In the genomic region with DNA sequence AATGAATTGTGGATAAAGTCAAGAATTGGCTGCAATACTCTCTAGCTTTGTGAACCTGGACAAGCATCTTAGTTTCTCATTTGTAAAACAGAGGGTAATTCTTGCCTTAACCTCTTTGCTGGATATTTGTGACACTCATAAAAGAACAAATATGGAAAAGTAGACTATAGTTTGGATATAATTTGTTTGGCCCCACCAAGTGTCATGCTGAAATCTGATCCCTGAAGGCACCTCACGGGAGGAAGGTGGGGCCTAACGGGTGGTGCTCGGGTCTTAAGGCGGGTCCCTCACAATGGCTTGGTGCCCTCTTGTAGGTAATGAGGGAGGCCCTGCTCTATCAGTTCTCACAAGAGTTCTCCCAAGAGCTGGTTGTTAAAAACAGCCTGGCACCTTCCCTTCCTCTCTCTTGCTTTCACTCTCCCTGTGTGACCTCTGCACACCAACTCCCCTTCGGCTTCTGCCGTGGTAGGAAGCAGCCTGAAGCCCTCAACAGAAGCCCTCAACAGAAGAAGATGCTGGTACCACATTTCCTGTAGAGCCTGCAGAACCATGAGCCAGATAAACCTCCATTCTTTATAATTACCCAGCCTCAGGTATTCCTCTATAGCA, we compare ENCODE assay signal across 14 cellular contexts. TPM values are rescaled to one million over a fixed set of nuclear protein-coding genes. Genes with fewer than 3 reads are reported as not detected.
DNase-seq lines count a peak whose midpoint lies in the region; ATAC-seq and TF ChIP-seq lines count a peak whose summit lies in the region.
"Had no signal": no experiment of that assay in that cellular context is flagged by ENCODE, and none has a peak within 500 bp of the region (broad histone marks: within the 10 kb centered on the region; RNA-seq: fewer than 3 reads in every experiment).

No MANE protein-coding gene starts in this region.

- H3K27ac ChIP-seq in mesendoderm (ENCODE audit: low read depth, low read length), result no peak overlapping the region
- H3K27ac ChIP-seq: thoracic aorta had no signal

- H3K4me1 ChIP-seq in Caco-2 (peaks cover 61% of the 10 kb centered on the region), mucosa of descending colon (ENCODE audit: low read depth) (no peaks in the 10 kb centered on the region), mesendoderm (ENCODE audit: control insufficient read depth, low read depth, low read length) (no peaks in the 10 kb centered on the region)

- POLR2A ChIA-PET in activated CD4-positive, alpha-beta T cell treated with anti-CD3 and anti-CD28 coated beads, Interleukin-2, amount 10 ng/mL, durations not matched to agents 7 days and 5 days (lab: Charles Lee), result no interaction called here
- POLR2A ChIA-PET in Caco-2 (lab: Charles Lee), result no interaction called here

- H3K27me3 ChIP-seq in Caco-2 (replicated peaks; ENCODE audit: control insufficient read depth, insufficient read depth, low read length) (no peaks in the 10 kb centered on the region), mesendoderm (ENCODE audit: insufficient read depth, low read length, poor library complexity) (no peaks in the 10 kb centered on the region)

- WGBS in mesendoderm (ENCODE audit: extremely low coverage, insufficient coverage, low lambda C conversion rate), result no CpG with 5 or more reads among the region's 6 CpGs

- ATAC-seq in T-helper 17 cell, result peak; percentile 25
- ATAC-seq in mucosa of descending colon, result peak; percentile 8
- ATAC-seq in GM18867 (IDR thresholded peaks at IDR 0.05; ENCODE audit: unreplicated experiment), result no peak
- ATAC-seq in HG02798 (IDR thresholded peaks at IDR 0.05; ENCODE audit: poor library complexity, unreplicated experiment), result no peak

- no peak overlapping the region for H4K8ac ChIP-seq in mesendoderm (ENCODE audit: low read depth, low read length)

- BruUV-seq in Caco-2 (replicated peaks; lab: Mats Ljungman, UMichigan), result no TSS peak

- no peak overlapping the region for H3K4ac ChIP-seq in mesendoderm (ENCODE audit: low read depth, low read length)

- no peaks in the 10 kb centered on the region for H3K79me1 ChIP-seq in mesendoderm (ENCODE audit: low read length)

- peaks cover 46% of the 10 kb centered on the region for H3K36me3 Mint-ChIP-seq in activated CD4-positive, alpha-beta T cell treated with anti-CD3 and anti-CD28 coated beads, Interleukin-2, amount 10 ng/mL, durations not matched to agents 7 days and 5 days (ENCODE audit: low read depth)
- H3K36me3 Mint-ChIP-seq in Caco-2 (ENCODE audit: insufficient read depth, unreplicated experiment), result peaks cover 7% of the 10 kb centered on the region
- H3K36me3 Mint-ChIP-seq in T-helper 17 cell (ENCODE audit: low read depth), result no peaks in the 10 kb centered on the region

- H3K23ac ChIP-seq in mesendoderm (ENCODE audit: low read length), result no peak overlapping the region

- DNase-seq in activated CD4-positive, alpha-beta T cell treated with anti-CD3 and anti-CD28 coated beads, Interleukin-2, amount 10 ng/mL, durations not matched to agents 7 days and 5 days, result no peak
- no peak for DNase-seq in activated CD4-positive, alpha-beta T cell treated with anti-CD3 and anti-CD28 coated beads, Interleukin-2, amount 50 U/mL, for 48 hours
- DNase-seq in Caco-2, result no peak
- DNase-seq in T-helper 17 cell, result no peak
- no peak for DNase-seq in mucosa of descending colon
- DNase-seq in mesendoderm, result no peak
- DNase-seq: ACHN, cerebellar nuclear complex, NCI-H187, NCI-H82 had no signal

- H3K4me3 Mint-ChIP-seq in activated CD4-positive, alpha-beta T cell treated with anti-CD3 and anti-CD28 coated beads, Interleukin-2, amount 10 ng/mL, durations not matched to agents 7 days and 5 days, result no peak overlapping the region
- H3K4me3 Mint-ChIP-seq in Caco-2 (ENCODE audit: unreplicated experiment) (no peak overlapping the region), T-helper 17 cell (peak overlapping the region; percentile 78)
- H3K4me3 Mint-ChIP-seq: neural crest cell had no signal

- no peak overlapping the region for H4K5ac ChIP-seq in mesendoderm (ENCODE audit: low read length)

- H3K27me3 Mint-ChIP-seq in activated CD4-positive, alpha-beta T cell treated with anti-CD3 and anti-CD28 coated beads, Interleukin-2, amount 10 ng/mL, durations not matched to agents 7 days and 5 days, result no peaks in the 10 kb centered on the region
- H3K27me3 Mint-ChIP-seq in Caco-2 (ENCODE audit: insufficient read depth, unreplicated experiment) (no peaks in the 10 kb centered on the region), T-helper 17 cell (no peaks in the 10 kb centered on the region)

- H3K4me3 ChIP-seq in Caco-2 (ENCODE audit: low read depth, low read length) (no peak overlapping the region), mucosa of descending colon (no peak overlapping the region), mesendoderm (ENCODE audit: low read length) (no peak overlapping the region)
- H3K4me3 ChIP-seq: thoracic aorta had no signal

- no peak overlapping the region for H2BK120ac ChIP-seq in mesendoderm (ENCODE audit: low read depth, low read length)

- H3K4me1 Mint-ChIP-seq in activated CD4-positive, alpha-beta T cell treated with anti-CD3 and anti-CD28 coated beads, Interleukin-2, amount 10 ng/mL, durations not matched to agents 7 days and 5 days, result peaks cover 87% of the 10 kb centered on the region
- H3K4me1 Mint-ChIP-seq in Caco-2 (ENCODE audit: low read depth, unreplicated experiment) (peaks cover 37% of the 10 kb centered on the region), T-helper 17 cell (peaks cover 53% of the 10 kb centered on the region)

- H2BK5ac ChIP-seq in mesendoderm (ENCODE audit: low read length), result no peak overlapping the region

- peak overlapping the region; percentile 85 for H3K27ac Mint-ChIP-seq in activated CD4-positive, alpha-beta T cell treated with anti-CD3 and anti-CD28 coated beads, Interleukin-2, amount 10 ng/mL, durations not matched to agents 7 days and 5 days
- H3K27ac Mint-ChIP-seq in Caco-2 (ENCODE audit: unreplicated experiment) (peak overlapping the region; percentile 80), T-helper 17 cell (peak overlapping the region; percentile 95)

- H3K79me2 ChIP-seq in mesendoderm (ENCODE audit: control insufficient read depth, insufficient read depth, low read length), result no peaks in the 10 kb centered on the region

- TF ChIP-seq CTCF in Caco-2 (IDR thresholded peaks at IDR 0.05; ENCODE audit: insufficient read depth in 1 of 2, low read depth in 1 of 2, low read length in 1 of 2, severe bottlenecking in 1 of 2, unreplicated experiment in 1 of 2) (no peak), mucosa of descending colon (IDR thresholded peaks at IDR 0.05) (no peak)

- H3K9me3 ChIP-seq in Caco-2 (no peaks in the 10 kb centered on the region; the same call in 1 of the 2 replicates), T-helper 17 cell (ENCODE audit: control insufficient read depth, low read length, poor library complexity, severe bottlenecking) (no peaks in the 10 kb centered on the region), mucosa of descending colon (no peaks in the 10 kb centered on the region)
- H3K9me3 ChIP-seq: thoracic aorta had no signal

- CTCF ChIA-PET in activated CD4-positive, alpha-beta T cell treated with anti-CD3 and anti-CD28 coated beads, Interleukin-2, amount 10 ng/mL, durations not matched to agents 7 days and 5 days (lab: Charles Lee), result interaction anchor here (1.0 to 6.3 kb wide), 8 partner anchors 7 to 309 kb away, joined by 3 to 49 read pairs (median 4); no protein-coding TSS in a partner anchor
- CTCF ChIA-PET in Caco-2 (lab: Charles Lee), result no interaction called here

- H3K56ac ChIP-seq in mesendoderm (ENCODE audit: low read length), result no peak overlapping the region

- H2BK15ac ChIP-seq in mesendoderm (replicated peaks; ENCODE audit: low read depth), result no peak overlapping the region

- intact Hi-C loops in Caco-2 (cut with micrococcal nuclease; ENCODE audit: unreplicated experiment), result loop anchor here (5.0 kb wide), 1 partner anchor 322 kb away; no protein-coding TSS in a partner anchor
- intact Hi-C loops in mucosa of descending colon (cut with DNase I, micrococcal nuclease), result no loop called here

- no peak overlapping the region for H3K9ac ChIP-seq in mesendoderm (ENCODE audit: low read length)

- H3K36me3 ChIP-seq in Caco-2 (ENCODE audit: control insufficient read depth, insufficient read depth, low read length), result no peaks in the 10 kb centered on the region
- no peaks in the 10 kb centered on the region for H3K36me3 ChIP-seq in mucosa of descending colon (ENCODE audit: low read depth)
- no peaks in the 10 kb centered on the region for H3K36me3 ChIP-seq in mesendoderm (ENCODE audit: control insufficient read depth, insufficient read depth, low read length)
- H3K36me3 ChIP-seq: thoracic aorta had no signal

- no peak overlapping the region for H2AK5ac ChIP-seq in mesendoderm (ENCODE audit: low read length)

- H3K18ac ChIP-seq in mesendoderm (ENCODE audit: low read length), result no peak overlapping the region

- H3K9me3 Mint-ChIP-seq in activated CD4-positive, alpha-beta T cell treated with anti-CD3 and anti-CD28 coated beads, Interleukin-2, amount 10 ng/mL, durations not matched to agents 7 days and 5 days, result peaks cover 32% of the 10 kb centered on the region
- peaks cover 18% of the 10 kb centered on the region for H3K9me3 Mint-ChIP-seq in Caco-2 (ENCODE audit: unreplicated experiment)
- H3K9me3 Mint-ChIP-seq: neural crest cell had no signal

- no peak overlapping the region for H3K4me2 ChIP-seq in mesendoderm (ENCODE audit: low read length)

RNA-seq across cellular contexts. Expression of gene ARL4C, which starts 37.4 kb away (rescaled TPM):
- total RNA-seq in activated CD4-positive, alpha-beta T cell treated with anti-CD3 and anti-CD28 coated beads, Interleukin-2, amount 10 ng/mL, durations not matched to agents 7 days and 5 days, result 100 to 1,000 TPM; 292 to 300 TPM
- total RNA-seq in Caco-2 (2022) (76.0 and 81.2 TPM in 2 replicates), T-helper 17 cell (100 to 1,000 TPM; 365 to 393 TPM), mucosa of descending colon (10 to 100 TPM in 1 of 3 donors, 1 to 10 TPM in 2; 4.5 to 15.1 (median 8.4) TPM)
- 23.7 TPM for polyA plus RNA-seq in mesendoderm (2013, experiment 1 of 2)
- polyA plus RNA-seq in mesendoderm (2013, experiment 2 of 2), result 23.8 TPM

Comparison
In these comparisons a context has a peak if more than half of its experiments do, and no peak if none do; other contexts are left out.
1. ATAC-seq: peak in T-helper 17 cell (single experiment) and mucosa of descending colon (single experiment); none in GM18867 (single experiment) and HG02798 (single experiment).
2. Peak in every context shown above with its lines, with median percentiles within 50 percentile points of each other: H3K27ac Mint-ChIP-seq.